In genomic region chr6:16524380-16524707, GRCh38 we compare ENCODE assay signal across 15 cellular contexts.
DNase-seq lines count a peak whose midpoint lies in the region; TF ChIP-seq lines count a peak whose summit lies in the region.
"Had no signal": no experiment of that assay in that cellular context is flagged by ENCODE, and none has a peak within 500 bp of the region (broad histone marks: within the 10 kb centered on the region; RNA-seq: fewer than 3 reads in every experiment).

No MANE protein-coding gene starts in this region.

- no peaks in the 10 kb centered on the region for H3K9me3 ChIP-seq in CD4-positive, alpha-beta memory T cell (ENCODE audit: control insufficient read depth in 1 of 2, low read length in 2 of 2)

- TF ChIP-seq CTCF in astrocyte of the spinal cord (IDR thresholded peaks at IDR 0.05; ENCODE audit: low read depth, low read length) (no peak), osteocyte (IDR thresholded peaks at IDR 0.05) (no peak)

- in situ Hi-C loops in astrocyte of the spinal cord (cut with HindIII; ENCODE audit: low sequenced_read_pairs): no loop called here

- H3K4me1 ChIP-seq in CD4-positive, alpha-beta memory T cell (ENCODE audit: insufficient read depth, low read length): no peaks in the 10 kb centered on the region
- H3K4me1 ChIP-seq: parathyroid adenoma had no signal

- CTCF ChIA-PET in CD4-positive, alpha-beta memory T cell (lab: Charles Lee; ENCODE audit: partially characterized antibody): interaction anchor here (2.2 kb wide), 1 partner anchor 247 kb away, joined by 5 read pairs; no protein-coding TSS in a partner anchor

- H3K36me3 ChIP-seq in CD4-positive, alpha-beta memory T cell (ENCODE audit: insufficient read depth, low read length): peaks cover 13% of the 10 kb centered on the region

- POLR2A ChIA-PET in CD4-positive, alpha-beta memory T cell (lab: Charles Lee; ENCODE audit: partially characterized antibody): interaction anchor here (0.7 kb wide), 1 partner anchor 234 kb away, joined by 3 read pairs; no protein-coding TSS in a partner anchor

- no peak overlapping the region for H3K27ac ChIP-seq in CD4-positive, alpha-beta memory T cell (ENCODE audit: low read depth, low read length)
- H3K27ac ChIP-seq: parathyroid adenoma had no signal

- intact Hi-C loops in CD4-positive, alpha-beta memory T cell (cut with micrococcal nuclease): no loop called here

- H3K4me3 Mint-ChIP-seq in activated T-cell treated with anti-CD3 and anti-CD28 coated beads, Interleukin-2, amount 50 U/mL, for 24 hours: no peak overlapping the region
- no peak overlapping the region for H3K4me3 Mint-ChIP-seq in osteocyte (ENCODE audit: unreplicated experiment)
- no peak overlapping the region for H3K4me3 Mint-ChIP-seq in CD4-positive, alpha-beta memory T cell
- H3K4me3 Mint-ChIP-seq: activated naive CD4-positive, alpha-beta T cell treated with anti-CD3 and anti-CD28 coated beads, Interleukin-2, amount 50 U/mL, for 24 hours had no signal

- H3K27ac Mint-ChIP-seq in activated T-cell treated with anti-CD3 and anti-CD28 coated beads, Interleukin-2, amount 50 U/mL, for 24 hours: peak overlapping the region; percentile 27
- H3K27ac Mint-ChIP-seq in osteocyte (ENCODE audit: unreplicated experiment): peak overlapping the region; percentile 83
- H3K27ac Mint-ChIP-seq in CD4-positive, alpha-beta memory T cell: peak overlapping the region in 3 of 7 donors; percentile 12 to 70 (median 61)
- H3K27ac Mint-ChIP-seq: activated naive CD4-positive, alpha-beta T cell treated with anti-CD3 and anti-CD28 coated beads, Interleukin-2, amount 50 U/mL, for 24 hours had no signal

- H3K4me1 Mint-ChIP-seq in activated T-cell treated with anti-CD3 and anti-CD28 coated beads, Interleukin-2, amount 50 U/mL, for 24 hours (ENCODE audit: low read depth): peaks cover 22% of the 10 kb centered on the region
- peaks cover 22% of the 10 kb centered on the region for H3K4me1 Mint-ChIP-seq in osteocyte (ENCODE audit: unreplicated experiment)
- H3K4me1 Mint-ChIP-seq in CD4-positive, alpha-beta memory T cell: peaks cover 6 to 17% (median 16%) of the 10 kb centered on the region in 4 donors

- H3K9me3 Mint-ChIP-seq in activated T-cell treated with anti-CD3 and anti-CD28 coated beads, Interleukin-2, amount 50 U/mL, for 24 hours: no peaks in the 10 kb centered on the region
- no peaks in the 10 kb centered on the region for H3K9me3 Mint-ChIP-seq in osteocyte (ENCODE audit: unreplicated experiment)
- peaks cover 0 to 2% (median 0%) of the 10 kb centered on the region in 8 donors for H3K9me3 Mint-ChIP-seq in CD4-positive, alpha-beta memory T cell
- H3K9me3 Mint-ChIP-seq: activated naive CD4-positive, alpha-beta T cell treated with anti-CD3 and anti-CD28 coated beads, Interleukin-2, amount 50 U/mL, for 24 hours had no signal

- no peaks in the 10 kb centered on the region for H3K27me3 Mint-ChIP-seq in activated T-cell treated with anti-CD3 and anti-CD28 coated beads, Interleukin-2, amount 50 U/mL, for 24 hours
- H3K27me3 Mint-ChIP-seq in osteocyte (ENCODE audit: unreplicated experiment): no peaks in the 10 kb centered on the region
- no peaks in the 10 kb centered on the region for H3K27me3 Mint-ChIP-seq in CD4-positive, alpha-beta memory T cell
- H3K27me3 Mint-ChIP-seq: activated naive CD4-positive, alpha-beta T cell treated with anti-CD3 and anti-CD28 coated beads, Interleukin-2, amount 50 U/mL, for 24 hours had no signal

- DNase-seq in activated T-cell treated with anti-CD3 and anti-CD28 coated beads, Interleukin-2, amount 50 U/mL, for 24 hours: no peak
- DNase-seq in activated T-cell treated with anti-CD3 and anti-CD28 coated beads for 4 hours (no peak), M059J (ENCODE audit: low read depth) (peak; percentile 83), astrocyte of the spinal cord (ENCODE audit: low read depth, low spot score) (peak; percentile 91), osteocyte (ENCODE audit: extremely low spot score, unreplicated experiment) (no peak), NCI-H526 treated with DMSO at 0.1 percent for 48 hours (lab: John Stamatoyannopoulos, UW) (no peak), NCI-H1105 treated with DMSO at 0.1 percent for 48 hours (lab: John Stamatoyannopoulos, UW) (no peak)
- no peak for DNase-seq in CD4-positive, alpha-beta memory T cell
- DNase-seq: activated CD4-positive, alpha-beta T cell treated with anti-CD3 and anti-CD28 coated beads for 4 hours; dermis blood vessel endothelial cell; midbrain; NCI-H1092 treated with DMSO at 0.1 percent for 48 hours; SW 1271 had no signal

- no peak overlapping the region for H3K4me3 ChIP-seq in astrocyte of the spinal cord (ENCODE audit: low read depth, low read length)
- H3K4me3 ChIP-seq in CD4-positive, alpha-beta memory T cell (ENCODE audit: low read length in 2 of 2): no peak overlapping the region

- no peaks in the 10 kb centered on the region for H3K27me3 ChIP-seq in CD4-positive, alpha-beta memory T cell (ENCODE audit: insufficient read depth, low read length)

- peaks cover 37% of the 10 kb centered on the region for H3K36me3 Mint-ChIP-seq in activated T-cell treated with anti-CD3 and anti-CD28 coated beads, Interleukin-2, amount 50 U/mL, for 24 hours (ENCODE audit: low read depth)
- peaks cover 11% of the 10 kb centered on the region for H3K36me3 Mint-ChIP-seq in osteocyte (ENCODE audit: unreplicated experiment)
- peaks cover 34 to 51% of the 10 kb centered on the region in 2 donors for H3K36me3 Mint-ChIP-seq in CD4-positive, alpha-beta memory T cell

Comparison
In these comparisons a context has a peak if more than half of its experiments do, and no peak if none do; other contexts are left out.
1. DNase-seq: peak in M059J (single experiment) and astrocyte of the spinal cord (single experiment); none in activated T-cell treated with anti-CD3 and anti-CD28 coated beads, Interleukin-2, amount 50 U/mL, for 24 hours (single experiment), activated T-cell treated with anti-CD3 and anti-CD28 coated beads for 4 hours (single experiment), osteocyte (single experiment), NCI-H526 treated with DMSO at 0.1 percent for 48 hours (single experiment), CD4-positive, alpha-beta memory T cell (0 of 5) and NCI-H1105 treated with DMSO at 0.1 percent for 48 hours (single experiment).